ENCODE assay signal across 10 cellular contexts in the genomic region with DNA sequence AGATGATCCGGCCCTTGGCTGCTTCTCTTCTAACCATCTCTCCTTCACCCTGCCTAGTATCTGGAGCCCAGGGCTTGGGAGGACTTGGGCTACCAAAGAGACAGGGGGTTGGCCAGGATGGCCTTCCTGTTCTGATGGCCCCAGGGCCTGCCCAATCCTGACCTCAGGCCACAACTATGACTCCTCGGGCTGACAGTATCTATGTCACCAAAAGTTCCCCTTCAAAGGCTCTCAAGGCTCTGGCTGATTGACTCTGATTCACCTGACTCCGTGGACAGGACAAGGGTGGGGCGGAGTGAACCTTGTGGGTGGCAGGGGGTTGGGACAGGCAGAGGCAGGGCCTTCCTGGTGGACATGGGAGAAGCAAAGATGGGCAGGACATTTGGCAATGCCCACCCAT. TPM values are rescaled to one million over a fixed set of nuclear protein-coding genes. Genes with fewer than 3 reads are reported as not detected.
DNase-seq lines count a peak whose midpoint lies in the region; ATAC-seq and TF ChIP-seq lines count a peak whose summit lies in the region.
"Had no signal": no experiment of that assay in that cellular context is flagged by ENCODE, and none has a peak within 500 bp of the region (broad histone marks: within the 10 kb centered on the region; RNA-seq: fewer than 3 reads in every experiment).

No MANE protein-coding gene starts in this region.

- H3K4me2 ChIP-seq in SU-DHL-6 (ENCODE audit: low read depth, low read length, poor library complexity, severe bottlenecking): no peak overlapping the region

- H3K4me3 ChIP-seq in SU-DHL-6 (ENCODE audit: insufficient read depth, low read length, poor library complexity, severe bottlenecking) (no peak overlapping the region), right atrium auricular region (no peak overlapping the region)

- peaks cover 86% of the 10 kb centered on the region for H3K79me2 ChIP-seq in SU-DHL-6 (ENCODE audit: insufficient read depth, low read length)

- DNase-seq in right atrium auricular region (ENCODE audit: low spot score): no peak
- no peak for DNase-seq in NCI-H2107 treated with DMSO at 0.1 percent for 48 hours (lab: John Stamatoyannopoulos, UW; ENCODE audit: unreplicated experiment)
- DNase-seq in NCI-H2196 (lab: John Stamatoyannopoulos, UW; ENCODE audit: unreplicated experiment): no peak
- DNase-seq in NCI-H146 (lab: John Stamatoyannopoulos, UW): no peak
- no peak for DNase-seq in SW480 (ENCODE audit: low spot score)
- DNase-seq: brain microvascular endothelial cell had no signal

- 0 out of 2 replicates have a peak overlapping the region, but pooled peaks have one; percentile 6 for H3K27ac ChIP-seq in 22Rv1
- H3K27ac ChIP-seq in SU-DHL-6 (ENCODE audit: low read depth, low read length): peak overlapping the region; percentile 98
- H3K27ac ChIP-seq in right atrium auricular region: peak overlapping the region; percentile 97 to 100
- H3K27ac ChIP-seq: brain microvascular endothelial cell had no signal

- peaks cover 28% of the 10 kb centered on the region for H3F3A ChIP-seq in SU-DHL-6 (ENCODE audit: insufficient read depth)

- H4K20me1 ChIP-seq in SU-DHL-6 (ENCODE audit: low read depth, low read length): no peaks in the 10 kb centered on the region

- no peaks in the 10 kb centered on the region for H3K36me3 ChIP-seq in SU-DHL-6 (ENCODE audit: low read length)
- peaks cover 15% of the 10 kb centered on the region for H3K36me3 ChIP-seq in right atrium auricular region

- H3K9me2 ChIP-seq in SU-DHL-6 (replicated peaks; ENCODE audit: insufficient read depth, low read length): no peaks in the 10 kb centered on the region

- no peak overlapping the region for H3K9ac ChIP-seq in SU-DHL-6 (ENCODE audit: low read length)

- ATAC-seq in GM19023 (IDR thresholded peaks at IDR 0.05; ENCODE audit: unreplicated experiment): peak; percentile 34
- ATAC-seq: Panc1 had no signal

- H3K27me3 ChIP-seq in SU-DHL-6 (ENCODE audit: low read length) (no peaks in the 10 kb centered on the region), right atrium auricular region (no peaks in the 10 kb centered on the region)
- H3K27me3 ChIP-seq: brain microvascular endothelial cell had no signal

- peaks cover 10 to 97% of the 10 kb centered on the region in 2 donors for H3K4me1 ChIP-seq in right atrium auricular region

- TF ChIP-seq CTCF in 22Rv1 (IDR thresholded peaks at IDR 0.05) (no peak), SU-DHL-6 (IDR thresholded peaks at IDR 0.05; ENCODE audit: insufficient read depth, low read length, poor library complexity, severe bottlenecking) (no peak), right atrium auricular region (IDR thresholded peaks at IDR 0.05) (no peak)

- no peak overlapping the region for H2AFZ ChIP-seq in SU-DHL-6 (ENCODE audit: low read depth, low read length, severe bottlenecking)

- H3K9me3 ChIP-seq in SU-DHL-6 (ENCODE audit: insufficient read depth, low read length) (no peaks in the 10 kb centered on the region), right atrium auricular region (no peaks in the 10 kb centered on the region)

RNA-seq across cellular contexts. Expression of a gene that starts 12.7 kb away (rescaled TPM):
- total RNA-seq in right atrium auricular region: 100 to 1,000 TPM in 1 of 2 donors, 10 to 100 TPM in 1; 80.1 to 104 TPM

Comparison
In these comparisons a context has a peak if more than half of its experiments do, and no peak if none do; other contexts are left out.
1. H3K27ac ChIP-seq: peak in every context shown above with its lines; median percentile 98 in right atrium auricular region; 98 in SU-DHL-6; 6 in 22Rv1.